ENCODE assay signal across 8 cellular contexts in the genomic region with DNA sequence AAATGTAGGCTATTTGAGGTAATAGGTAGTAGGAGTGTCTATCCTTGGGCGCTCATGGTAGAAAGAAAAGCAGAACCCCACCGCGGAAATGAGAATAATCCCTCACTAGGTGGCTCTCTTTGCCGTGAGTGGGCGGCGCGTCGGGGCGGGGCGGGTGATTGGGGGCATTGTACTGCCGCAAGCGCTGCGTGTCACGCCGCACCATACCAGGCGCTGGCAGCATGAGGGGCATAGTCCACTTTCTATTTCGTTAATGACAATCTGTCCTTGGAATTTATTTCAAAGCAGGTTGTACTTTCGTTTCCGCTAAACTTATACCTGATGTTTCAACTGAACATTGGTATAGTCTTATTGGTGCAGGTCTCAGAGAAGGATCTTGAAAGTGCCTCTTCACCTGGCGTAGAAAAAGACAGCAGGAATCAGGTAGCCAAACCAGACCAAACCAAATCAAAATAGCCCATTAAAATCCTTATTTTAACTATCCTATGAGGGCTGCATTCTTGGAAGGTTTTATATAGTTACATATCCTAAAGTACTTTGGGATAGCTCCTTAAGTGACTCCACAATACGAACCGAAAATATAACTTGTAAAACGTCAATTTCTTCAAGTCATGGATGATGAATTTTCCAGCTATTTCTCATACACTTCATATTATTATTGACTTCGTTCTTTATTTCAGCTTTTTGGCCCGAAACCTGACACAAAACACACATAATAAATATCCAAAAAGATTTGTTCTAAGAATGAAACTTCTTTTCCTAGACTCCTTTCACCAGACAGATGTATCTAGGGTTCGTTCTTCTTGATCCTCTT.
DNase-seq lines count a peak whose midpoint lies in the region; ATAC-seq and TF ChIP-seq lines count a peak whose summit lies in the region.

No MANE protein-coding gene starts in this region.

- H3K27me3 Mint-ChIP-seq in T-helper 2 cell treated with Interferon-gamma antibody and Interleukin-4, amounts not matched to agents 5 μg/mL and 100 μg/mL, for 36 hours (ENCODE audit: low read depth), result peaks cover 11% of the 10 kb centered on the region

- H3K4me3 Mint-ChIP-seq in T-helper 2 cell treated with Interferon-gamma antibody and Interleukin-4, amounts not matched to agents 5 μg/mL and 100 μg/mL, for 36 hours, result peak overlapping the region; percentile 96

- ATAC-seq in HG02884 (IDR thresholded peaks at IDR 0.05; ENCODE audit: unreplicated experiment) (peak; percentile 34), GM18517 (IDR thresholded peaks at IDR 0.05; ENCODE audit: unreplicated experiment) (no peak)

- DNase-seq in NCI-H187 treated with DMSO at 0.1 percent for 48 hours (lab: John Stamatoyannopoulos, UW) (peak; percentile 82), anterior cingulate cortex (lab: John Stamatoyannopoulos, UW) (peak in 57 of 58 donors; percentile 1 to 83 (median 64)), hepatic stellate cell (ENCODE audit: low spot score) (peak; percentile 46), retina (peak; percentile 77)
- peak; percentile 87 for DNase-seq in T-helper 2 cell treated with Interferon-gamma antibody and Interleukin-4, amounts not matched to agents 5 μg/mL and 100 μg/mL, for 36 hours (ENCODE audit: low spot score)

- H3K4me1 Mint-ChIP-seq in T-helper 2 cell treated with Interferon-gamma antibody and Interleukin-4, amounts not matched to agents 5 μg/mL and 100 μg/mL, for 36 hours (ENCODE audit: low read depth), result peaks cover 19% of the 10 kb centered on the region

- no peaks in the 10 kb centered on the region for H3K9me3 Mint-ChIP-seq in T-helper 2 cell treated with Interferon-gamma antibody and Interleukin-4, amounts not matched to agents 5 μg/mL and 100 μg/mL, for 36 hours

- H3K27ac Mint-ChIP-seq in T-helper 2 cell treated with Interferon-gamma antibody and Interleukin-4, amounts not matched to agents 5 μg/mL and 100 μg/mL, for 36 hours, result peak overlapping the region; percentile 99

- TF ChIP-seq CTCF in GM12872 (IDR thresholded peaks at IDR 0.05; ENCODE audit: insufficient read depth, low read depth, low read length), result peak; percentile 47

- H3K36me3 Mint-ChIP-seq in T-helper 2 cell treated with Interferon-gamma antibody and Interleukin-4, amounts not matched to agents 5 μg/mL and 100 μg/mL, for 36 hours (ENCODE audit: low read depth), result peaks cover 8% of the 10 kb centered on the region
